ENCODE assay signal across 8 cellular contexts in genomic region chr19:13115936-13116281, GRCh38. TPM values are rescaled to one million over a fixed set of nuclear protein-coding genes. Genes with fewer than 3 reads are reported as not detected.
A peak's percentile ranks its signal among the peaks of the same experiment; 100 is the strongest.
DNase-seq lines count a peak whose midpoint lies in the region; ATAC-seq and TF ChIP-seq lines count a peak whose summit lies in the region.

No MANE protein-coding gene starts in this region.

- H3K4me3 Mint-ChIP-seq in T-helper 2 cell treated with Interferon-gamma antibody and Interleukin-4, amounts not matched to agents 5 μg/mL and 100 μg/mL, for 36 hours = peak overlapping the region; percentile 96
- H3K4me3 Mint-ChIP-seq in activated naive CD8-positive, alpha-beta T cell treated with anti-CD3 and anti-CD28 coated beads, Interleukin-2, amount 50 U/mL, for 24 hours = peak overlapping the region; percentile 90

- peaks cover 0 to 26% of the 10 kb centered on the region in 2 donors for H3K36me3 ChIP-seq in left lung

- H3K9me3 ChIP-seq in left lung = no peaks in the 10 kb centered on the region

- H3K4me1 Mint-ChIP-seq in T-helper 2 cell treated with Interferon-gamma antibody and Interleukin-4, amounts not matched to agents 5 μg/mL and 100 μg/mL, for 36 hours (ENCODE audit: low read depth) = peaks cover 20% of the 10 kb centered on the region
- peaks cover 52% of the 10 kb centered on the region for H3K4me1 Mint-ChIP-seq in activated naive CD8-positive, alpha-beta T cell treated with anti-CD3 and anti-CD28 coated beads, Interleukin-2, amount 50 U/mL, for 24 hours

- no peak for TF ChIP-seq CTCF in left lung (IDR thresholded peaks at IDR 0.05)

- H3K36me3 Mint-ChIP-seq in T-helper 2 cell treated with Interferon-gamma antibody and Interleukin-4, amounts not matched to agents 5 μg/mL and 100 μg/mL, for 36 hours (ENCODE audit: low read depth) = peaks cover 17% of the 10 kb centered on the region
- H3K36me3 Mint-ChIP-seq in activated naive CD8-positive, alpha-beta T cell treated with anti-CD3 and anti-CD28 coated beads, Interleukin-2, amount 50 U/mL, for 24 hours (ENCODE audit: low read depth) = peaks cover 35% of the 10 kb centered on the region

- intact Hi-C loops in left lung (cut with DNase I) = no loop called here

- H3K4me3 ChIP-seq in left lung = peak overlapping the region; percentile 93 to 95

- H3K27me3 ChIP-seq in left lung = no peaks in the 10 kb centered on the region

- peaks cover 22 to 44% of the 10 kb centered on the region in 2 donors for H3K4me1 ChIP-seq in left lung

- H3K27ac ChIP-seq in left lung (peak overlapping the region in 1 of 2 donors; percentile 84), temporal lobe (ENCODE audit: low read depth, low read length) (peak overlapping the region; percentile 31)

- no peak for DNase-seq in T-helper 2 cell treated with Interferon-gamma antibody and Interleukin-4, amounts not matched to agents 5 μg/mL and 100 μg/mL, for 36 hours (ENCODE audit: low spot score)
- DNase-seq in T-helper 2 cell (no peak), left lung (no peak), GM19238 (ENCODE audit: insufficient read length, low spot score) (no peak), NCI-H82 (lab: John Stamatoyannopoulos, UW) (no peak), NCI-H345 (lab: John Stamatoyannopoulos, UW) (no peak)
- DNase-seq in activated naive CD8-positive, alpha-beta T cell treated with anti-CD3 and anti-CD28 coated beads, Interleukin-2, amount 50 U/mL, for 24 hours = no peak

- peak overlapping the region; percentile 97 for H3K27ac Mint-ChIP-seq in T-helper 2 cell treated with Interferon-gamma antibody and Interleukin-4, amounts not matched to agents 5 μg/mL and 100 μg/mL, for 36 hours
- peak overlapping the region; percentile 97 for H3K27ac Mint-ChIP-seq in activated naive CD8-positive, alpha-beta T cell treated with anti-CD3 and anti-CD28 coated beads, Interleukin-2, amount 50 U/mL, for 24 hours

- H3K27me3 Mint-ChIP-seq in T-helper 2 cell treated with Interferon-gamma antibody and Interleukin-4, amounts not matched to agents 5 μg/mL and 100 μg/mL, for 36 hours (ENCODE audit: low read depth) = no peaks in the 10 kb centered on the region
- H3K27me3 Mint-ChIP-seq in activated naive CD8-positive, alpha-beta T cell treated with anti-CD3 and anti-CD28 coated beads, Interleukin-2, amount 50 U/mL, for 24 hours = peaks cover 2% of the 10 kb centered on the region

- no peaks in the 10 kb centered on the region for H3K9me3 Mint-ChIP-seq in T-helper 2 cell treated with Interferon-gamma antibody and Interleukin-4, amounts not matched to agents 5 μg/mL and 100 μg/mL, for 36 hours
- no peaks in the 10 kb centered on the region for H3K9me3 Mint-ChIP-seq in activated naive CD8-positive, alpha-beta T cell treated with anti-CD3 and anti-CD28 coated beads, Interleukin-2, amount 50 U/mL, for 24 hours

- ATAC-seq in activated naive CD8-positive, alpha-beta T cell treated with anti-CD3 and anti-CD28 coated beads, Interleukin-2, amount 50 U/mL, for 24 hours = no peak
- ATAC-seq in left lung = no peak

RNA-seq across cellular contexts. Expression of gene TRMT1, which starts 0.6 kb away (rescaled TPM):
- total RNA-seq in left lung = 10 to 100 TPM; 24.2 to 46.2 TPM
- 14.3 TPM for total RNA-seq in temporal lobe

RNA-seq across cellular contexts. Expression of gene NACC1, which starts 2.2 kb away (rescaled TPM):
- 10 to 100 TPM; 65.1 to 92.5 TPM for total RNA-seq in left lung
- total RNA-seq in temporal lobe = 11.6 TPM

RNA-seq across cellular contexts. Expression of gene LYL1, which starts 13.3 kb away (rescaled TPM):
- total RNA-seq in left lung = 10 to 100 TPM; 15.4 to 32.9 TPM
- total RNA-seq in temporal lobe = 1.2 TPM

RNA-seq across cellular contexts. Expression of gene STX10, which starts 34.3 kb away (rescaled TPM):
- total RNA-seq in left lung (10 to 100 TPM; 64.0 to 94.8 TPM), temporal lobe (18.9 TPM)

RNA-seq across cellular contexts. Expression of gene IER2, which starts 34.3 kb away (rescaled TPM):
- total RNA-seq in left lung = 10 to 100 TPM; 70.1 to 99.4 TPM
- total RNA-seq in temporal lobe = 9.6 TPM
